Comparison of ENCODE assay signal across 8 cellular contexts in the genomic region with DNA sequence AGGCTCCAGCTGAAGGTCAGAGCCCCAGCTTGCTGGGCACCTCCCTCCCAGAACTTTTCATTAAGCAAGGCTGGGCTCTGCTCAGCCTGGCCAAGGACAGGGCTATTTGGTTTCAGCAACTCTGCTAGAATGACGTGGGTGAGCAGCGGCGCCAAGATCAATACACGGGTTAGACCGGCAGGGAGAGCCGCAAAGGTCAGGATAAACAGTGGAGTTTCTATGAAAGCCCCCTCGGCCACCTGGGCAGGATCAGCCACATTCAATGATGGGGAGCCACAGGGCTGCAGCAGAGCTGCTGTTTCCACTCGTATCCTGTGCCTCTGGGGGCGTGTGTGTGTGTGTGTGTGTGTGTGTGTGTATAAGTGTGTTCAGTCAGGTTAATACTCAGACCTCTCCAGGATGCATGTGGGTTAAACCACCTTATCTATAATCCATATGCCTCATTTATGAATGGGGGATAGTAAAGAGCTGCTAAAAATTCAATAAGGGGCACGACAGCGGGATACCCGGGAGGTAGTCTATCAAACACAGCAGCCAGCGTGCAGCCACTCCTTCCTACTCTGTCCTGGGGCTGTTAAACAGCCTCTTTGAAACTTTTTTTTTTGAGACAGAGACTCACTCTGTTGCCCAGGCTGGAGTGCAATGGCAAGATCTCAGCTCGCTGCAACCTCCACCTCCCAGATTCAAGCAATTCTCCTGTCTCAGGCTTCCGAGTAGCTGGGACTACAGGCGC. TPM values are rescaled to one million over a fixed set of nuclear protein-coding genes. Genes with fewer than 3 reads are reported as not detected.
DNase-seq lines count a peak whose midpoint lies in the region; ATAC-seq, FAIRE-seq and TF ChIP-seq lines count a peak whose summit lies in the region.

No MANE protein-coding gene starts in this region.

- CTCF ChIA-PET in CD4-positive, alpha-beta T cell (lab: Charles Lee): interaction anchor here (1.2 to 1.5 kb wide), 2 partner anchors 12 to 20 kb away, joined by 5 read pairs; no protein-coding TSS in a partner anchor
- CTCF ChIA-PET in endothelial cell of umbilical vein (lab: Charles Lee): interaction anchor here (1.2 to 3.4 kb wide), 8 partner anchors 8 to 117 kb away, joined by 3 to 14 read pairs (median 4); no protein-coding TSS in a partner anchor

- BruUV-seq in endothelial cell of umbilical vein (replicated peaks; lab: Mats Ljungman, UMichigan): no TSS peak

- peaks cover 3% of the 10 kb centered on the region; the same call in 1 of the 2 replicates for H3K36me3 ChIP-seq in SJCRH30
- H3K36me3 ChIP-seq in endothelial cell of umbilical vein (ENCODE audit: control insufficient read depth in 2 of 2, extremely low read depth in 1 of 2, insufficient read depth in 2 of 2, low read length in 2 of 2): peaks cover 0 to 10% of the 10 kb centered on the region in 2 experiments
- H3K36me3 ChIP-seq in osteoblast (ENCODE audit: insufficient read depth, low read length): peaks cover 30% of the 10 kb centered on the region

- peaks cover 91% of the 10 kb centered on the region for H3K4me1 Mint-ChIP-seq in CD4-positive, alpha-beta T cell (ENCODE audit: low read depth)

- peak overlapping the region; percentile 93 for H3K27ac Mint-ChIP-seq in CD4-positive, alpha-beta T cell

- H3K4me1 ChIP-seq in SJCRH30 (peaks cover 60% of the 10 kb centered on the region), endothelial cell of umbilical vein (ENCODE audit: control insufficient read depth, extremely low read depth, insufficient read depth, low read length) (peaks cover 87% of the 10 kb centered on the region), osteoblast (ENCODE audit: insufficient read depth, low read length) (peaks cover 83% of the 10 kb centered on the region)

- H2AFZ ChIP-seq in endothelial cell of umbilical vein (ENCODE audit: low read depth, low read length) (no peak overlapping the region), osteoblast (ENCODE audit: low read length) (no peak overlapping the region)

- H3K27me3 Mint-ChIP-seq in CD4-positive, alpha-beta T cell: no peaks in the 10 kb centered on the region

- peak in 3 of 10 experiments; percentile 39 to 61 (median 54) for DNase-seq in CD4-positive, alpha-beta T cell
- peak; percentile 56 to 73 for DNase-seq in SJCRH30
- peak; percentile 90 for DNase-seq in endothelial cell of umbilical vein (ENCODE audit: low read depth, low spot score)
- DNase-seq in osteoblast (ENCODE audit: insufficient read length, low spot score, missing footprints): peak; percentile 88
- DNase-seq in cerebellar cortex (ENCODE audit: low spot score): no peak
- DNase-seq in NCI-H1105 treated with DMSO at 0.1 percent for 48 hours (lab: John Stamatoyannopoulos, UW): no peak

- no peaks in the 10 kb centered on the region for H3K9me1 ChIP-seq in endothelial cell of umbilical vein (replicated peaks; ENCODE audit: control insufficient read depth, extremely low read depth, insufficient read depth, low read length)

- H3K9me3 ChIP-seq in CD4-positive, alpha-beta T cell (ENCODE audit: control insufficient read depth, low read length): no peaks in the 10 kb centered on the region
- H3K9me3 ChIP-seq in SJCRH30 (replicated peaks): no peaks in the 10 kb centered on the region
- H3K9me3 ChIP-seq in endothelial cell of umbilical vein (replicated peaks; ENCODE audit: control insufficient read depth, insufficient read depth, low read length): no peaks in the 10 kb centered on the region
- H3K9me3 ChIP-seq in osteoblast (ENCODE audit: low read depth, low read length): no peaks in the 10 kb centered on the region

- dilution Hi-C loops in endothelial cell of umbilical vein (cut with MboI; ENCODE audit: extremely low pct_ligation_motif_present, low sequenced_read_pairs): no loop called here

- POLR2A ChIA-PET in CD4-positive, alpha-beta T cell (lab: Charles Lee): interaction anchor here (1.4 to 49.5 kb wide), 3 partner anchors 2 to 24 kb away, joined by 7 to 1847 read pairs (median 1847); a partner anchor contains a TSS
- POLR2A ChIA-PET in endothelial cell of umbilical vein (lab: Charles Lee): interaction anchor here (0.6 to 1.4 kb wide), 4 partner anchors 9 to 69 kb away, joined by 3 to 6 read pairs (median 4); no protein-coding TSS in a partner anchor

- intact Hi-C loops in CD4-positive, alpha-beta T cell (cut with DNase I, micrococcal nuclease): loop anchor here in 1 of 2 experiments (1.0 kb wide), 1 partner anchor 21 kb away; no protein-coding TSS in a partner anchor
- intact Hi-C loops in endothelial cell of umbilical vein (cut with micrococcal nuclease): loop anchor here (1.0 to 5.0 kb wide), 3 partner anchors 10 to 34 kb away; a partner anchor contains a TSS

- peaks cover 74% of the 10 kb centered on the region for H3K36me3 Mint-ChIP-seq in CD4-positive, alpha-beta T cell (ENCODE audit: low read depth)

- no peaks in the 10 kb centered on the region for H3K27me3 ChIP-seq in CD4-positive, alpha-beta T cell (ENCODE audit: control insufficient read depth, insufficient read depth, low read length)
- H3K27me3 ChIP-seq in SJCRH30 (no peaks in the 10 kb centered on the region), endothelial cell of umbilical vein (ENCODE audit: control insufficient read depth in 2 of 2, insufficient read depth in 2 of 2, low read length in 2 of 2) (no peaks in the 10 kb centered on the region), osteoblast (ENCODE audit: insufficient read depth, low read length) (no peaks in the 10 kb centered on the region)

- H3K27ac ChIP-seq in CD4-positive, alpha-beta T cell (ENCODE audit: low read depth, low read length): peak overlapping the region; percentile 71
- H3K27ac ChIP-seq in SJCRH30 (peak overlapping the region; percentile 78), endothelial cell of umbilical vein (ENCODE audit: insufficient read depth, low read depth, low read length) (peak overlapping the region; percentile 60), osteoblast (ENCODE audit: low read depth, low read length) (peak overlapping the region; percentile 92)

- no peaks in the 10 kb centered on the region for H4K20me1 ChIP-seq in endothelial cell of umbilical vein (replicated peaks; ENCODE audit: control insufficient read depth, extremely low read depth, insufficient read depth, low read length)
- H4K20me1 ChIP-seq in osteoblast (ENCODE audit: insufficient read depth, low read length): peaks cover 82% of the 10 kb centered on the region

- ATAC-seq in CD4-positive, alpha-beta T cell (ENCODE audit: poor library complexity): peak; percentile 48
- ATAC-seq in GM18861 (IDR thresholded peaks at IDR 0.05; ENCODE audit: unreplicated experiment) (no peak), HG03095 (IDR thresholded peaks at IDR 0.05; ENCODE audit: unreplicated experiment) (no peak)

- peak overlapping the region; percentile 75 for H3K4me3 Mint-ChIP-seq in CD4-positive, alpha-beta T cell

- H3K4me2 ChIP-seq in endothelial cell of umbilical vein (ENCODE audit: insufficient read depth, low read length) (peak overlapping the region; percentile 17), osteoblast (ENCODE audit: insufficient read depth, low read length) (peak overlapping the region; percentile 74)

- peak; percentile 90 for FAIRE-seq in endothelial cell of umbilical vein (lab: Jason Lieb, UNC)

- peak overlapping the region; percentile 50 for H3K9ac ChIP-seq in endothelial cell of umbilical vein (replicated peaks; ENCODE audit: extremely low read depth, insufficient read depth, low read length)

- TF ChIP-seq POLR2A in endothelial cell of umbilical vein (IDR thresholded peaks at IDR 0.05; ENCODE audit: low read depth, low read length): peak; percentile 31

- H3K79me2 ChIP-seq in endothelial cell of umbilical vein (ENCODE audit: control insufficient read depth, insufficient read depth, low read length) (peaks cover 98% of the 10 kb centered on the region), osteoblast (ENCODE audit: insufficient read depth, low read length) (peaks cover 99% of the 10 kb centered on the region)

- H3K4me3 ChIP-seq in SJCRH30 (no peak overlapping the region), endothelial cell of umbilical vein (replicated peaks in 1 of 3; ENCODE audit: insufficient read depth in 1 of 3, low read depth in 1 of 3, low read length in 3 of 3) (no peak overlapping the region), osteoblast (ENCODE audit: insufficient read depth, low read length) (peak overlapping the region; percentile 54)

- H3K9me3 Mint-ChIP-seq in CD4-positive, alpha-beta T cell: no peaks in the 10 kb centered on the region

- no peak for TF ChIP-seq CTCF in CD4-positive, alpha-beta T cell (IDR thresholded peaks at IDR 0.05)
- TF ChIP-seq CTCF in endothelial cell of umbilical vein (IDR thresholded peaks at IDR 0.05; ENCODE audit: extremely low read depth in 1 of 2, insufficient read depth in 1 of 2, low read depth in 1 of 2, low read length in 2 of 2): no peak
- no peak for TF ChIP-seq CTCF in osteoblast (IDR thresholded peaks at IDR 0.05; ENCODE audit: extremely low read depth, low read depth, low read length)

TF ChIP-seq in endothelial cell of umbilical vein, 7 proteins besides CTCF, POLR2A, EP300 and RAD21:
- TF ChIP-seq EZH2 (IDR thresholded peaks at IDR 0.05; ENCODE audit: borderline replicate concordance, low read depth, low read length, severe bottlenecking): no peak
- TF ChIP-seq POLR2AphosphoS5 (IDR thresholded peaks at IDR 0.05; ENCODE audit: insufficient read depth, low read depth, low read length): peak; percentile 29
- peak; percentile 19 for TF ChIP-seq GATA2 (IDR thresholded peaks at IDR 0.05; ENCODE audit: insufficient read depth, insufficient read length, low read depth, low read length)

RNA-seq across cellular contexts. Expression of a gene that starts 34.8 kb away (rescaled TPM):
- 100 to 1,000 TPM; 901 to 925 TPM for total RNA-seq in CD4-positive, alpha-beta T cell
- 151 TPM in 2 replicates for total RNA-seq in SJCRH30 (2014; rRNA removed; shearing (Covaris generic))
- total RNA-seq in endothelial cell of umbilical vein: 1,331 and 1,413 TPM in 2 replicates
- polyA plus RNA-seq in endothelial cell of umbilical vein: 157 and 188 TPM in 2 replicates
- polyA plus RNA-seq in endothelial cell of umbilical vein (2011; cell fraction: cytosol; rRNA removed): 377 and 396 TPM in 2 replicates
- 759 and 766 TPM in 2 replicates for polyA plus RNA-seq in endothelial cell of umbilical vein (2011; cell fraction: nucleus; rRNA removed)
- 496 and 585 TPM in 2 replicates for polyA plus RNA-seq in endothelial cell of umbilical vein (2012)
- 1,176 and 1,679 TPM in 2 replicates for polyA minus RNA-seq in endothelial cell of umbilical vein
- polyA minus RNA-seq in endothelial cell of umbilical vein (2011; cell fraction: cytosol; rRNA and poly(A)+ RNA removed): 42.9 TPM
- 498 and 877 TPM in 2 replicates for polyA minus RNA-seq in endothelial cell of umbilical vein (2011; cell fraction: nucleus; rRNA and poly(A)+ RNA removed)
- total RNA-seq in osteoblast: 796 and 964 TPM in 2 replicates

Comparison
In these comparisons a context has a peak if more than half of its experiments do, and no peak if none do; other contexts are left out.
1. DNase-seq: peak in SJCRH30 (2 of 2), endothelial cell of umbilical vein (single experiment) and osteoblast (single experiment); none in cerebellar cortex (single experiment) and NCI-H1105 treated with DMSO at 0.1 percent for 48 hours (single experiment).
2. Peak in every context shown above with its lines, with median percentiles within 50 percentile points of each other: H3K27ac ChIP-seq.